Comparison of ENCODE assay signal across 8 cellular contexts in genomic region chr1:197199923-197200467, GRCh38. TPM values are rescaled to one million over a fixed set of nuclear protein-coding genes. Genes with fewer than 3 reads are reported as not detected.
DNase-seq lines count a peak whose midpoint lies in the region; ATAC-seq and TF ChIP-seq lines count a peak whose summit lies in the region.

No MANE protein-coding gene starts in this region.

- H3K27ac ChIP-seq in RWPE2 (ENCODE audit: poor library complexity, severe bottlenecking) (peak overlapping the region; percentile 61), esophagus squamous epithelium (peak overlapping the region in 3 of 4 donors; percentile 95 to 98 (median 97)), sigmoid colon (peak overlapping the region; percentile 94 to 96 (median 95))

- H3K36me3 ChIP-seq in RWPE2 (ENCODE audit: low read depth) (peaks cover 9% of the 10 kb centered on the region; the same call in 1 of the 2 replicates), esophagus squamous epithelium (no peaks in the 10 kb centered on the region), sigmoid colon (no peaks in the 10 kb centered on the region)

- intact Hi-C loops in esophagus squamous epithelium (cut with DNase I) (no loop called here), sigmoid colon (cut with DNase I) (no loop called here), head of caudate nucleus (cut with DNase I) (no loop called here)

- 49 to 66% methylated on average over 5 of the region's 5 CpGs for WGBS in esophagus squamous epithelium, 2 donors
- 35 to 57% methylated on average over 5 of the region's 5 CpGs for WGBS in sigmoid colon, 2 donors

- DNase-seq in NCI-H82 (lab: John Stamatoyannopoulos, UW) (peak; percentile 61), NCI-H82 treated with DMSO at 0.1 percent for 48 hours (lab: John Stamatoyannopoulos, UW; ENCODE audit: unreplicated experiment) (no peak), RWPE2 (ENCODE audit: low spot score) (no peak), esophagus squamous epithelium (lab: John Stamatoyannopoulos, UW) (no peak), sigmoid colon (no peak), head of caudate nucleus (no peak)
- no peak for DNase-seq in stimulated activated CD8-positive, alpha-beta memory T cell treated with anti-CD3 and anti-CD28 coated beads, Interleukin-4, amount 100 ng/mL, for 48 hours
- no peak for DNase-seq in stimulated activated CD4-positive, alpha-beta T cell treated with anti-CD3 and anti-CD28 coated beads, Interleukin-2, amount 100 ng/mL, for 48 hours

- TF ChIP-seq POLR2A in esophagus squamous epithelium (IDR thresholded peaks at IDR 0.05) = no peak
- no peak for TF ChIP-seq POLR2A in sigmoid colon (IDR thresholded peaks at IDR 0.05)

- TF ChIP-seq CTCF in RWPE2 (IDR thresholded peaks at IDR 0.05; ENCODE audit: poor library complexity, severe bottlenecking) (no peak), esophagus squamous epithelium (IDR thresholded peaks at IDR 0.05) (no peak), sigmoid colon (IDR thresholded peaks at IDR 0.05) (no peak)

- ATAC-seq in RWPE2 (ENCODE audit: low read depth) = no peak

- TF ChIP-seq EP300 in sigmoid colon (IDR thresholded peaks at IDR 0.05) = no peak

- no peaks in the 10 kb centered on the region for H3K9me3 ChIP-seq in RWPE2 (ENCODE audit: severe bottlenecking)
- no peaks in the 10 kb centered on the region for H3K9me3 ChIP-seq in esophagus squamous epithelium
- H3K9me3 ChIP-seq in sigmoid colon = no peaks in the 10 kb centered on the region

- H3K4me1 ChIP-seq in RWPE2 (ENCODE audit: insufficient read depth, poor library complexity, severe bottlenecking) (peaks cover 40% of the 10 kb centered on the region), esophagus squamous epithelium (peaks cover 11 to 63% (median 28%) of the 10 kb centered on the region in 3 donors), sigmoid colon (peaks cover 0 to 46% (median 45%) of the 10 kb centered on the region in 4 donors)

- H3K27me3 ChIP-seq in RWPE2 (ENCODE audit: insufficient read depth, poor library complexity, severe bottlenecking) (no peaks in the 10 kb centered on the region), esophagus squamous epithelium (no peaks in the 10 kb centered on the region), sigmoid colon (no peaks in the 10 kb centered on the region)

- H3K4me3 ChIP-seq in RWPE2 (ENCODE audit: severe bottlenecking) (peak overlapping the region; percentile 78), esophagus squamous epithelium (peak overlapping the region; percentile 55 to 98 (median 82)), sigmoid colon (peak overlapping the region; percentile 77 to 91 (median 86))

RNA-seq across cellular contexts. Expression of gene ZBTB41, which starts 1.1 kb away (rescaled TPM):
- total RNA-seq in esophagus squamous epithelium (1 to 10 TPM; 3.8 to 8.0 (median 6.4) TPM), sigmoid colon (10 to 100 TPM in 3 of 4 donors, 1 to 10 TPM in 1; 9.0 to 12.5 (median 11.7) TPM)
- 1 to 10 TPM; 1.6 to 2.5 (median 1.8) TPM for polyA plus RNA-seq in sigmoid colon

RNA-seq across cellular contexts. Expression of gene ASPM, which starts 53.5 kb away (rescaled TPM):
- total RNA-seq in esophagus squamous epithelium (10 to 100 TPM in 3 of 4 donors, 1 to 10 TPM in 1; 6.0 to 21.8 (median 13.9) TPM), sigmoid colon (under 1 TPM; under 0.01 to 0.83 (median 0.70) TPM)
- 1 to 10 TPM in 1 of 3 donors, under 1 TPM in 2; 0.60 to 5.9 (median 0.69) TPM for polyA plus RNA-seq in sigmoid colon
